ENCODE assay signal across 17 cellular contexts in the genomic region with DNA sequence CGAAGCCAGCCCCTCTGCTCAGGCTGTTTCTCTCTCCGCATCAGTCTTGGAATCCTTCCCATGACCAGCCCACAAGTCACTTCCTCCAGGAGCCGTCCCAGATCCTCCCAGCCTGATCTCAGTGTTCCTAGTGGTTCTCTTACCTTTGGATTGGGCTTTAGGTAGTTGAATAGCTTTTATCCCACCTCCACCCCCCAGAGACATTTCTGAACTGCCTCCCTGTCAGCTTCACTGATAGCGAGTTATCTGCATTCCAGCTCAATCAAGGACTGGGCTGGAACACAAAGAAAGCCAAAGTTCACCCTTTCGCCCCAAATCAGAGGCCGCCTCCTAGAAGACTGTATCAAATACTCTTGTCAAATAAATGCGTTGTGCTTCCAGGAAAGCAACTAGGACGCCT.
A peak's percentile ranks its signal among the peaks of the same experiment; 100 is the strongest.
DNase-seq lines count a peak whose midpoint lies in the region; ATAC-seq and TF ChIP-seq lines count a peak whose summit lies in the region.
"Had no signal": no experiment of that assay in that cellular context is flagged by ENCODE, and none has a peak within 500 bp of the region (broad histone marks: within the 10 kb centered on the region; RNA-seq: fewer than 3 reads in every experiment).

No MANE protein-coding gene starts in this region.

- H3K9ac ChIP-seq in endodermal cell (ENCODE audit: extremely low read depth, low read length, poor library complexity, severe bottlenecking) (no peak overlapping the region), mesendoderm (ENCODE audit: low read length) (no peak overlapping the region), trophoblast cell (ENCODE audit: low read length) (no peak overlapping the region)
- H3K9ac ChIP-seq: BLaER1 treated with 17β-estradiol and CSF1 and Interleukin-3, amounts not matched to agents 10 nM and 100 nM had no signal

- H3K4me3 Mint-ChIP-seq in endodermal cell = peak overlapping the region; percentile 18
- H3K4me3 Mint-ChIP-seq: B cell; CD8-positive, alpha-beta T cell; H9 had no signal

- no peak overlapping the region for H3K18ac ChIP-seq in mesendoderm (ENCODE audit: low read length)
- no peak overlapping the region for H3K18ac ChIP-seq in trophoblast cell (ENCODE audit: low read length)

- H2BK120ac ChIP-seq in mesendoderm (ENCODE audit: low read depth, low read length) (no peak overlapping the region), trophoblast cell (ENCODE audit: insufficient read depth, low read length, poor library complexity) (no peak overlapping the region)

- H3K79me2 ChIP-seq in mesendoderm (ENCODE audit: control insufficient read depth, insufficient read depth, low read length) (no peaks in the 10 kb centered on the region), trophoblast cell (ENCODE audit: control insufficient read depth, insufficient read depth, low read length, poor library complexity) (no peaks in the 10 kb centered on the region)

- no peak overlapping the region for H3K56ac ChIP-seq in mesendoderm (ENCODE audit: low read length)

- H3K27me3 Mint-ChIP-seq in endodermal cell (ENCODE audit: insufficient read depth) = peaks cover 1% of the 10 kb centered on the region

- 63 to 65% methylated on average over 6 to 8 of the region's 8 CpGs for WGBS in endodermal cell (ENCODE audit: insufficient coverage in 1 of 2, insufficient read length in 1 of 2), 2 experiments
- WGBS in mesendoderm (ENCODE audit: extremely low coverage, insufficient coverage, low lambda C conversion rate) = no CpG with 5 or more reads among the region's 8 CpGs
- WGBS in trophoblast cell (ENCODE audit: extremely low coverage, insufficient coverage, insufficient read length) = no CpG with 5 or more reads among the region's 8 CpGs
- WGBS in testis, 2 donors = 49 to 54% methylated on average over 8 of the region's 8 CpGs
- WGBS in right cardiac atrium = 36% methylated on average over 8 of the region's 8 CpGs

- H2BK12ac ChIP-seq in trophoblast cell (ENCODE audit: low read length) = peak overlapping the region; percentile 63

- H3K4me2 ChIP-seq in mesendoderm (ENCODE audit: low read length) = no peak overlapping the region
- no peak overlapping the region for H3K4me2 ChIP-seq in trophoblast cell (ENCODE audit: low read length)
- H3K4me2 ChIP-seq: BLaER1 treated with 17β-estradiol and CSF1 and Interleukin-3, amounts not matched to agents 10 nM and 100 nM had no signal

- no peak overlapping the region for H3K14ac ChIP-seq in trophoblast cell (ENCODE audit: low read length)

- no peak overlapping the region for H3K4me3 ChIP-seq in endodermal cell (ENCODE audit: low read length)
- H3K4me3 ChIP-seq in mesendoderm (ENCODE audit: low read length) = no peak overlapping the region
- H3K4me3 ChIP-seq in trophoblast cell (ENCODE audit: low read depth, low read length) = no peak overlapping the region
- H3K4me3 ChIP-seq in testis = no peak overlapping the region
- H3K4me3 ChIP-seq in right cardiac atrium (ENCODE audit: low read length) = no peak overlapping the region
- H3K4me3 ChIP-seq: BLaER1 treated with 17β-estradiol and CSF1 and Interleukin-3, amounts not matched to agents 10 nM and 100 nM; GM12878 had no signal

- no peaks in the 10 kb centered on the region for H3K79me1 ChIP-seq in mesendoderm (ENCODE audit: low read length)
- H3K79me1 ChIP-seq in trophoblast cell (ENCODE audit: low read length) = peaks cover 9% of the 10 kb centered on the region

- DNase-seq in endodermal cell (peak; percentile 76), mesendoderm (peak; percentile 75), trophoblast cell (no peak), testis (peak; percentile 72), hippocampal formation (lab: John Stamatoyannopoulos, UW) (no peak), right cardiac atrium (no peak)
- DNase-seq: CD8-positive, alpha-beta T cell; DMS 273 treated with DMSO at 0.1 percent for 48 hours; DMS53; DND-41; EL; H9 had no signal

- H4K12ac ChIP-seq in trophoblast cell (ENCODE audit: low read depth, low read length) = no peak overlapping the region

- no peak overlapping the region for H4K5ac ChIP-seq in mesendoderm (ENCODE audit: low read length)

- intact Hi-C loops in testis (cut with DNase I; ENCODE audit: low total_unique reads) (no loop called here), right cardiac atrium (cut with DNase I) (no loop called here)

- peaks cover 13% of the 10 kb centered on the region for H3K9me3 Mint-ChIP-seq in endodermal cell
- H3K9me3 Mint-ChIP-seq: CD8-positive, alpha-beta T cell had no signal

- H3K4me1 ChIP-seq in endodermal cell (ENCODE audit: control insufficient read depth, insufficient read depth, low read length) (peaks cover 29% of the 10 kb centered on the region), mesendoderm (ENCODE audit: control insufficient read depth, low read depth, low read length) (peaks cover 3% of the 10 kb centered on the region), trophoblast cell (ENCODE audit: control insufficient read depth in 1 of 2, insufficient read depth in 2 of 2, low read length in 2 of 2) (peaks cover 23 to 25% of the 10 kb centered on the region in 2 experiments), testis (peaks cover 12% of the 10 kb centered on the region), right cardiac atrium (ENCODE audit: control insufficient read depth, insufficient read depth, low read length) (peaks cover 2% of the 10 kb centered on the region)
- H3K4me1 ChIP-seq: BLaER1 treated with 17β-estradiol and CSF1 and Interleukin-3, amounts not matched to agents 10 nM and 100 nM had no signal

- H4K8ac ChIP-seq in mesendoderm (ENCODE audit: low read depth, low read length) (no peak overlapping the region), trophoblast cell (ENCODE audit: low read depth, low read length) (no peak overlapping the region)

- no peaks in the 10 kb centered on the region for H3K36me3 Mint-ChIP-seq in endodermal cell (ENCODE audit: low read depth)
- H3K36me3 Mint-ChIP-seq: CD8-positive, alpha-beta T cell had no signal

- TF ChIP-seq POLR2A in testis (IDR thresholded peaks at IDR 0.05) = no peak

- H3K27me3 ChIP-seq in endodermal cell (ENCODE audit: control insufficient read depth, insufficient read depth, low read length, poor library complexity, severe bottlenecking) (no peaks in the 10 kb centered on the region), mesendoderm (ENCODE audit: insufficient read depth, low read length, poor library complexity) (no peaks in the 10 kb centered on the region), trophoblast cell (ENCODE audit: insufficient read depth, low read length) (no peaks in the 10 kb centered on the region), testis (no peaks in the 10 kb centered on the region), right cardiac atrium (ENCODE audit: control insufficient read depth, insufficient read depth) (no peaks in the 10 kb centered on the region)
- H3K27me3 ChIP-seq: BLaER1 treated with 17β-estradiol and CSF1 and Interleukin-3, amounts not matched to agents 10 nM and 100 nM had no signal

- H3K4me1 Mint-ChIP-seq in endodermal cell = peaks cover 47% of the 10 kb centered on the region
- H3K4me1 Mint-ChIP-seq: B cell had no signal

- no peaks in the 10 kb centered on the region for H3K36me3 ChIP-seq in endodermal cell (ENCODE audit: control insufficient read depth, insufficient read depth, low read length)
- no peaks in the 10 kb centered on the region for H3K36me3 ChIP-seq in mesendoderm (ENCODE audit: control insufficient read depth, insufficient read depth, low read length)
- H3K36me3 ChIP-seq in trophoblast cell (ENCODE audit: control insufficient read depth in 1 of 2, insufficient read depth in 2 of 2, low read length in 2 of 2) = no peaks in the 10 kb centered on the region
- H3K36me3 ChIP-seq in testis (ENCODE audit: low read depth, missing control alignments) = no peaks in the 10 kb centered on the region
- H3K36me3 ChIP-seq: BLaER1 treated with 17β-estradiol and CSF1 and Interleukin-3, amounts not matched to agents 10 nM and 100 nM had no signal

- TF ChIP-seq CTCF in endodermal cell (conservative IDR thresholded peaks at IDR 0.05) = no peak
- no peak for TF ChIP-seq CTCF in testis (IDR thresholded peaks at IDR 0.05)

- no peak overlapping the region for H3K23ac ChIP-seq in mesendoderm (ENCODE audit: low read length)
- H3K23ac ChIP-seq in trophoblast cell (ENCODE audit: low read length) = no peak overlapping the region

- H2BK5ac ChIP-seq in mesendoderm (ENCODE audit: low read length) (no peak overlapping the region), trophoblast cell (ENCODE audit: low read depth, low read length, poor library complexity) (no peak overlapping the region)

- no peak overlapping the region for H2AFZ ChIP-seq in trophoblast cell (ENCODE audit: insufficient read depth, low read length, poor library complexity)

- H3K27ac ChIP-seq in endodermal cell (ENCODE audit: low read depth, low read length) = no peak overlapping the region
- H3K27ac ChIP-seq in mesendoderm (ENCODE audit: low read depth, low read length) = no peak overlapping the region
- no peak overlapping the region for H3K27ac ChIP-seq in trophoblast cell (ENCODE audit: low read depth, low read length)
- no peak overlapping the region for H3K27ac ChIP-seq in testis
- no peak overlapping the region for H3K27ac ChIP-seq in right cardiac atrium (ENCODE audit: low read length)
- H3K27ac ChIP-seq: BLaER1 treated with 17β-estradiol and CSF1 and Interleukin-3, amounts not matched to agents 10 nM and 100 nM; HL-60 had no signal

- no peak overlapping the region for H2BK15ac ChIP-seq in mesendoderm (replicated peaks; ENCODE audit: low read depth)

- H3K27ac Mint-ChIP-seq in endodermal cell = peak overlapping the region; percentile 80
- H3K27ac Mint-ChIP-seq: B cell; CD8-positive, alpha-beta T cell; H9 had no signal

- peak overlapping the region; percentile 13 for H4K91ac ChIP-seq in trophoblast cell (ENCODE audit: low read depth, low read length)

- H2AK5ac ChIP-seq in mesendoderm (ENCODE audit: low read length) (no peak overlapping the region), trophoblast cell (ENCODE audit: low read length) (no peak overlapping the region)

- H3K4ac ChIP-seq in mesendoderm (ENCODE audit: low read depth, low read length) (no peak overlapping the region), trophoblast cell (ENCODE audit: low read depth, low read length) (no peak overlapping the region)

- H3K9me3 ChIP-seq in endodermal cell (ENCODE audit: control insufficient read depth, low read length) = peaks cover 16% of the 10 kb centered on the region
- peaks cover 5% of the 10 kb centered on the region for H3K9me3 ChIP-seq in trophoblast cell (ENCODE audit: insufficient read depth, low read depth, low read length)
- H3K9me3 ChIP-seq in testis = no peaks in the 10 kb centered on the region
- H3K9me3 ChIP-seq in right cardiac atrium (ENCODE audit: control insufficient read depth, low read length) = no peaks in the 10 kb centered on the region
- H3K9me3 ChIP-seq: BLaER1 treated with 17β-estradiol and CSF1 and Interleukin-3, amounts not matched to agents 10 nM and 100 nM had no signal

- ATAC-seq in HG03457 (IDR thresholded peaks at IDR 0.05; ENCODE audit: unreplicated experiment) = no peak
- ATAC-seq in right cardiac atrium = no peak
- ATAC-seq: CD8-positive, alpha-beta T cell; GM12878 had no signal

Comparison
In these comparisons a context has a peak if more than half of its experiments do, and no peak if none do; other contexts are left out.
1. DNase-seq: peak in endodermal cell (single experiment), mesendoderm (single experiment) and testis (single experiment); none in trophoblast cell (0 of 2), hippocampal formation (0 of 2) and right cardiac atrium (0 of 3).